In the genomic region with DNA sequence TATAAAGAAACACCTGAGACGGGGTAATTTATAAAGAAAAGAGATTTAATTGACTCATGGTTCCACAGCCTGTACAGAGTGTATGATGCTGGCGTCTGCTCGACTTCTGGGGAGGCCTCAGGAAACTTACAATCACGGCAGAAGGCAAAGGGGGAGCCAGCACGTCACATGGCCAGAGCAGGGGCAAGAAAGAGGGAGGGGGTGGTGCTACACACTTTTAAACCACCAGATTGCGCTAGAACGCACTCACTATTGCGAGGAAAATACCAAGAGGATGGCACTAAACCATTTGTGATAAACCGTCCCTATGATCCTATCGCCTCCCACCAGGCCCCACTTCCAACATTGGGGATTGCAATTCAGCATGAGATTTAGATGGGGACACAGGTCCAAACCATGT, we compare ENCODE assay signal across 23 cellular contexts.
DNase-seq lines count a peak whose midpoint lies in the region; FAIRE-seq and TF ChIP-seq lines count a peak whose summit lies in the region.
"Had no signal": no experiment of that assay in that cellular context is flagged by ENCODE, and none has a peak within 500 bp of the region (broad histone marks: within the 10 kb centered on the region; RNA-seq: fewer than 3 reads in every experiment).

No MANE protein-coding gene starts in this region.

- intact Hi-C loops in lower leg skin (cut with DNase I; ENCODE audit: low total_unique reads) = no loop called here

- H3K14ac ChIP-seq in H1 (ENCODE audit: insufficient read length) = no peak overlapping the region

- TF ChIP-seq POLR2A in NB4 (IDR thresholded peaks at IDR 0.05; ENCODE audit: extremely low read depth, insufficient read length) = no peak
- no peak for TF ChIP-seq POLR2A in H1 (IDR thresholded peaks at IDR 0.05; ENCODE audit: control extremely low read depth in 1 of 2, low read depth in 2 of 2, low read length in 2 of 2)
- no peak for TF ChIP-seq POLR2A in lower leg skin (IDR thresholded peaks at IDR 0.05)

- H3K4ac ChIP-seq in H1 (replicated peaks; ENCODE audit: insufficient read length, low read depth, low read length) = no peak overlapping the region

- H2AK5ac ChIP-seq in H1 (ENCODE audit: low read depth, low read length) = no peak overlapping the region

- CTCF ChIA-PET in H1 (lab: Charles Lee; ENCODE audit: partially characterized antibody) = interaction anchor here (1.2 kb wide), 1 partner anchor 10 kb away, joined by 3 read pairs; no protein-coding TSS in a partner anchor

- H3K4me1 ChIP-seq in BE2C (no peaks in the 10 kb centered on the region; the same call in 1 of the 2 replicates), H1 (replicated peaks in 1 of 4; ENCODE audit: control insufficient read depth in 3 of 4, insufficient read depth in 4 of 4, low read length in 3 of 4) (no peaks in the 10 kb centered on the region)
- H3K4me1 ChIP-seq: gastroesophageal sphincter, testis, uterus had no signal

- peak; percentile 43 to 45 for TF ChIP-seq RAD21 in H1 (IDR thresholded peaks at IDR 0.05 in 1 of 2, conservative IDR thresholded peaks at IDR 0.05 in 1 of 2; ENCODE audit: low read depth in 2 of 2, low read length in 2 of 2)

- no peaks in the 10 kb centered on the region for H3K79me2 ChIP-seq in H1 (ENCODE audit: control insufficient read depth in 1 of 2, insufficient read depth in 2 of 2, low read length in 2 of 2)

- no peak overlapping the region for H4K91ac ChIP-seq in H1 (replicated peaks; ENCODE audit: insufficient read length, low read length)

- H3K27ac ChIP-seq in H1 (ENCODE audit: low read depth, low read length) = no peak overlapping the region
- H3K27ac ChIP-seq: coronary artery, gastroesophageal sphincter, testis, uterus had no signal

- no peak overlapping the region for H3K4me3 ChIP-seq in BE2C (ENCODE audit: low read depth, low read length)
- H3K4me3 ChIP-seq in NB4 (ENCODE audit: low read depth, low read length) = no peak overlapping the region
- no peak overlapping the region for H3K4me3 ChIP-seq in H1 (ENCODE audit: extremely low read depth in 1 of 4, insufficient read depth in 2 of 4, low read depth in 3 of 4, low read length in 4 of 4)
- no peak overlapping the region for H3K4me3 ChIP-seq in lower leg skin (ENCODE audit: low read depth, poor library complexity, severe bottlenecking)
- H3K4me3 ChIP-seq: coronary artery, gastroesophageal sphincter, skin epidermis, testis, uterus had no signal

- POLR2A ChIA-PET in H1 (lab: Charles Lee; ENCODE audit: partially characterized antibody) = no interaction called here

- H2BK120ac ChIP-seq in H1 (replicated peaks; ENCODE audit: low read depth, low read length) = no peak overlapping the region

- H3K56ac ChIP-seq in H1 (replicated peaks; ENCODE audit: insufficient read length, low read depth, low read length) = no peak overlapping the region

- H4K5ac ChIP-seq in H1 (ENCODE audit: insufficient read length, low read depth, low read length) = no peak overlapping the region

- peak; percentile 14 for DNase-seq in BE2C
- peak; percentile 35 for DNase-seq in ELF-1 (ENCODE audit: low read depth, low spot score)
- peak; percentile 17 for DNase-seq in NB4 (ENCODE audit: low read depth)
- DNase-seq in H1 (ENCODE audit: low read depth in 1 of 2, low spot score in 2 of 2) = peak; percentile 3 to 52
- DNase-seq in activated gamma-delta T cell (lab: John Stamatoyannopoulos, UW) = no peak
- DNase-seq in NCI-H187 treated with DMSO at 0.1 percent for 48 hours (lab: John Stamatoyannopoulos, UW) = no peak
- DNase-seq in lower leg skin (ENCODE audit: low spot score in 2 of 2) = no peak
- DNase-seq: activated CD4-positive, CD25-positive, alpha-beta regulatory T cell; activated CD8-positive, alpha-beta T cell treated with anti-CD3 and anti-CD28 coated beads, Interleukin-2, amount 10 ng/mL, durations not matched to agents 7 days and 5 days; activated naive CD4-positive, alpha-beta T cell; activated T-cell treated with anti-CD3 and anti-CD28 coated beads, Interleukin-2, amount 50 U/mL, for 1 hour; amniotic stem cell; COR-L47; NCI-H1417; NCI-H510A; stimulated activated CD4-positive, alpha-beta T cell treated with anti-CD3 and anti-CD28 coated beads, Interleukin-2, amount 100 ng/mL, for 24 hours; stimulated activated naive B cell treated with anti-CD40 and anti-IgM and Interleukin-4, amounts not matched to agents 10 μg/mL and 1 μg/mL and 100 μg/mL, for 72 hours; testis; uterus had no signal

- no peak overlapping the region for H2BK5ac ChIP-seq in H1 (ENCODE audit: low read depth, low read length)

- H2BK15ac ChIP-seq in H1 (ENCODE audit: low read length) = no peak overlapping the region

- no peak overlapping the region for H3K4me2 ChIP-seq in H1 (ENCODE audit: insufficient read depth in 1 of 2, low read depth in 2 of 2, low read length in 2 of 2)

- WGBS in H1 (ENCODE audit: extremely low coverage in 1 of 2, insufficient coverage in 1 of 2, insufficient read length in 1 of 2, insufficient replicate concordance in 2 of 2, low coverage in 1 of 2, low lambda C conversion rate in 2 of 2, missing lambda C conversion rate in 1 of 2), 2 experiments = 89% methylated on average over 10 of the region's 10 CpGs; no CpG with 5 or more reads in 1 of the 2 experiments
- WGBS in lower leg skin, 2 donors = 93 to 94% methylated on average over 10 of the region's 10 CpGs

- H4K8ac ChIP-seq in H1 (ENCODE audit: extremely low read depth, insufficient read depth, low read length) = no peak overlapping the region

- H3K9me3 ChIP-seq in BE2C (no peaks in the 10 kb centered on the region), H1 (ENCODE audit: insufficient read depth in 2 of 2, low read depth in 1 of 2, low read length in 1 of 2) (peaks cover 0 to 2% of the 10 kb centered on the region in 2 experiments; a peak in 1 of 4 replicates)
- H3K9me3 ChIP-seq: gastroesophageal sphincter, testis, uterus had no signal

- H2BK12ac ChIP-seq in H1 (ENCODE audit: low read depth, low read length) = no peak overlapping the region

- H3K18ac ChIP-seq in H1 (ENCODE audit: extremely low read depth, low read length) = no peak overlapping the region

- no peaks in the 10 kb centered on the region for H3K36me3 ChIP-seq in BE2C
- no peaks in the 10 kb centered on the region for H3K36me3 ChIP-seq in H1 (ENCODE audit: control insufficient read depth in 2 of 4, insufficient read depth in 4 of 4, low read length in 3 of 4)
- H3K36me3 ChIP-seq: gastroesophageal sphincter, uterus had no signal

- H3K27me3 ChIP-seq in BE2C (no peaks in the 10 kb centered on the region), H1 (replicated peaks in 1 of 4; ENCODE audit: control insufficient read depth in 3 of 4, extremely low read depth in 1 of 4, insufficient read depth in 3 of 4, low read length in 3 of 4) (no peaks in the 10 kb centered on the region)
- H3K27me3 ChIP-seq: gastroesophageal sphincter, testis, uterus had no signal

- no peaks in the 10 kb centered on the region for H3K23me2 ChIP-seq in H1 (ENCODE audit: low read depth, low read length)

- no peaks in the 10 kb centered on the region for H4K20me1 ChIP-seq in H1 (replicated peaks in 1 of 2; ENCODE audit: control insufficient read depth in 1 of 2, insufficient read depth in 2 of 2, low read length in 2 of 2)

- no peak overlapping the region for H3K9ac ChIP-seq in H1 (replicated peaks in 1 of 4; ENCODE audit: extremely low read depth in 1 of 4, low read depth in 3 of 4, low read length in 3 of 4)

- FAIRE-seq in H1 (lab: Jason Lieb, UNC) = no peak
- FAIRE-seq: bronchial epithelial cell had no signal

- TF ChIP-seq EP300 in H1 (IDR thresholded peaks at IDR 0.05; ENCODE audit: borderline replicate concordance in 1 of 2, low read depth in 2 of 2, low read length in 2 of 2) = no peak

- H3K23ac ChIP-seq in H1 (ENCODE audit: insufficient read length) = no peak overlapping the region

- H2AFZ ChIP-seq in H1 (ENCODE audit: low read length) = no peak overlapping the region

- H3K79me1 ChIP-seq in H1 (ENCODE audit: low read depth, low read length) = no peaks in the 10 kb centered on the region

- no peak overlapping the region for H2BK20ac ChIP-seq in H1 (ENCODE audit: low read length)

- TF ChIP-seq CTCF in BE2C (IDR thresholded peaks at IDR 0.05; ENCODE audit: low read depth, low read length) (peak; percentile 36), NB4 (IDR thresholded peaks at IDR 0.05; ENCODE audit: low read depth, low read length) (peak; percentile 37), H1 (IDR thresholded peaks at IDR 0.05; ENCODE audit: control extremely low read depth in 1 of 3, insufficient read depth in 1 of 3, low read depth in 1 of 3, low read length in 3 of 3) (peak in 2 of 3 experiments; percentile 36 to 47; a peak in 2 of 4 replicates), lower leg skin (IDR thresholded peaks at IDR 0.05) (no peak)

TF ChIP-seq in H1, 55 proteins besides CTCF, POLR2A, EP300 and RAD21:
- no peak for TF ChIP-seq EGR1 (IDR thresholded peaks at IDR 0.05; ENCODE audit: borderline replicate concordance, low read depth, low read length)
- TF ChIP-seq, protein P1, sequence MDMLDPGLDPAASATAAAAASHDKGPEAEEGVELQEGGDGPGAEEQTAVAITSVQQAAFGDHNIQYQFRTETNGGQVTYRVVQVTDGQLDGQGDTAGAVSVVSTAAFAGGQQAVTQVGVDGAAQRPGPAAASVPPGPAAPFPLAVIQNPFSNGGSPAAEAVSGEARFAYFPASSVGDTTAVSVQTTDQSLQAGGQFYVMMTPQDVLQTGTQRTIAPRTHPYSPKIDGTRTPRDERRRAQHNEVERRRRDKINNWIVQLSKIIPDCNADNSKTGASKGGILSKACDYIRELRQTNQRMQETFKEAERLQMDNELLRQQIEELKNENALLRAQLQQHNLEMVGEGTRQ (IDR thresholded peaks at IDR 0.05; ENCODE audit: low read length) = peak; percentile 68

Comparison
In these comparisons a context has a peak if more than half of its experiments do, and no peak if none do; other contexts are left out.
1. DNase-seq: peak in BE2C (single experiment), ELF-1 (single experiment), NB4 (single experiment) and H1 (2 of 2); none in activated gamma-delta T cell (single experiment), NCI-H187 treated with DMSO at 0.1 percent for 48 hours (single experiment) and lower leg skin (0 of 2).
2. CTCF ChIP-seq: peak in BE2C (single experiment), NB4 (single experiment) and H1 (2 of 3); none in lower leg skin (0 of 3).